13 cellular contexts compared by ENCODE assay signal in the genomic region with DNA sequence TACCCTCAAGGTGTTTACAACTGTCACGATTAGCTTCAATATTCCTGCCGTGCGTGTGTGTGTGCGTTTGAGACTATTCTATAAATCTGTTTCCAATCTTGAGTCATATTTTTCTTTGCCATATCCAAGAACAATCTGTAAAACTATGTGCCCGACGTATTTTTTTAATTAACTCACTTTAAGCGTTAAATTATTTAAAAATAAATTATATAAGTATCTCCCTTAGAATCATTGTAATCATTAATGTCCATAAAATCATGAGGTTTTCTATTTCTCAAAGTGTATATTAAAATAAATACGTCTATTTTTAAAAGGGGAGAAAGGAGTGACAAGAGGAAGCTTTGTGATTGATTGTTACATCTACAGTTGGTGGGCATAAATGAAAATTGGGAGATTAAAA. TPM values are rescaled to one million over a fixed set of nuclear protein-coding genes. Genes with fewer than 3 reads are reported as not detected.
A peak's percentile ranks its signal among the peaks of the same experiment; 100 is the strongest.
DNase-seq lines count a peak whose midpoint lies in the region; ATAC-seq and TF ChIP-seq lines count a peak whose summit lies in the region.
"Had no signal": no experiment of that assay in that cellular context is flagged by ENCODE, and none has a peak within 500 bp of the region (broad histone marks: within the 10 kb centered on the region; RNA-seq: fewer than 3 reads in every experiment).

No MANE protein-coding gene starts in this region.

- H3K4me3 ChIP-seq in adrenal gland, result no peak overlapping the region
- H3K4me3 ChIP-seq in esophagus squamous epithelium, result peak overlapping the region in 1 of 4 donors; percentile 83
- peak overlapping the region; percentile 80 for H3K4me3 ChIP-seq in psoas muscle
- no peak overlapping the region for H3K4me3 ChIP-seq in upper lobe of left lung
- no peak overlapping the region for H3K4me3 ChIP-seq in Karpas-422 (ENCODE audit: low read length)

- DNase-seq in adrenal gland, result no peak
- no peak for DNase-seq in esophagus squamous epithelium (lab: John Stamatoyannopoulos, UW)
- DNase-seq in psoas muscle, result no peak
- DNase-seq in upper lobe of left lung, result no peak
- DNase-seq in Karpas-422, result no peak
- no peak for DNase-seq in islet precursor cell
- DNase-seq: activated CD4-positive, CD25-positive, alpha-beta regulatory T cell treated with anti-CD3 and anti-CD28 coated beads, Interleukin-2, amount 50 U/mL, for 72 hours; activated effector memory CD4-positive, alpha-beta T cell treated with Interleukin-2 at 50 U/mL for 16 hours; hypothalamus; left colon; naive B cell; NCI-H2029 had no signal

- TF ChIP-seq POLR2A in adrenal gland (IDR thresholded peaks at IDR 0.05) (no peak), esophagus squamous epithelium (IDR thresholded peaks at IDR 0.05) (no peak), upper lobe of left lung (IDR thresholded peaks at IDR 0.05) (no peak)

- no peak overlapping the region for H3K9ac ChIP-seq in Karpas-422 (ENCODE audit: low read length)

- TF ChIP-seq EP300 in upper lobe of left lung (IDR thresholded peaks at IDR 0.05), result no peak

- intact Hi-C loops in adrenal gland (cut with DNase I) (no loop called here), esophagus squamous epithelium (cut with DNase I) (no loop called here), psoas muscle (cut with DNase I) (no loop called here)

- ATAC-seq in psoas muscle, result no peak
- ATAC-seq in upper lobe of left lung (ENCODE audit: low FRiP score in 2 of 2), result no peak
- no peak for ATAC-seq in HG03457 (IDR thresholded peaks at IDR 0.05; ENCODE audit: unreplicated experiment)
- ATAC-seq: left colon had no signal

- H3K27ac ChIP-seq in adrenal gland (peak overlapping the region in 4 of 5 donors; percentile 7 to 71 (median 40)), esophagus squamous epithelium (peak overlapping the region; percentile 50 to 95 (median 93)), psoas muscle (peak overlapping the region; percentile 77), upper lobe of left lung (peak overlapping the region in 3 of 4 donors; percentile 21 to 94 (median 40)), Karpas-422 (ENCODE audit: low read length) (no peak overlapping the region)

- H3K9me2 ChIP-seq in Karpas-422 (replicated peaks; ENCODE audit: insufficient read depth, low read length), result no peaks in the 10 kb centered on the region

- no peak for TF ChIP-seq CTCF in adrenal gland (IDR thresholded peaks at IDR 0.05)
- no peak for TF ChIP-seq CTCF in esophagus squamous epithelium (IDR thresholded peaks at IDR 0.05)
- no peak for TF ChIP-seq CTCF in psoas muscle (IDR thresholded peaks at IDR 0.05)
- TF ChIP-seq CTCF in upper lobe of left lung (IDR thresholded peaks at IDR 0.05), result no peak

- no peak overlapping the region for H3K4me2 ChIP-seq in Karpas-422 (ENCODE audit: low read depth, low read length, poor library complexity, severe bottlenecking)

- H3K27me3 ChIP-seq in adrenal gland (no peaks in the 10 kb centered on the region), esophagus squamous epithelium (no peaks in the 10 kb centered on the region), psoas muscle (ENCODE audit: insufficient read depth in 3 of 3, low read length in 2 of 3) (no peaks in the 10 kb centered on the region), upper lobe of left lung (no peaks in the 10 kb centered on the region), Karpas-422 (ENCODE audit: low read length) (no peaks in the 10 kb centered on the region)

- 85 to 87% (median 86%) methylated on average over 8 of the region's 8 CpGs for WGBS in adrenal gland, 4 donors
- WGBS in esophagus squamous epithelium, 2 donors, result 39 to 49% methylated on average over 8 of the region's 8 CpGs
- WGBS in psoas muscle, 3 donors, result 85 to 88% (median 88%) methylated on average over 8 of the region's 8 CpGs
- WGBS in upper lobe of left lung, 2 donors, result 89% methylated on average over 8 of the region's 8 CpGs

- no peaks in the 10 kb centered on the region for H4K20me1 ChIP-seq in Karpas-422 (ENCODE audit: insufficient read depth, low read depth, low read length)

- no peaks in the 10 kb centered on the region for H3K9me3 ChIP-seq in adrenal gland (replicated peaks in 1 of 3)
- no peaks in the 10 kb centered on the region for H3K9me3 ChIP-seq in esophagus squamous epithelium
- H3K9me3 ChIP-seq in psoas muscle, result no peaks in the 10 kb centered on the region
- no peaks in the 10 kb centered on the region for H3K9me3 ChIP-seq in upper lobe of left lung
- no peaks in the 10 kb centered on the region for H3K9me3 ChIP-seq in Karpas-422 (ENCODE audit: low read length)

- no peak overlapping the region for H2AFZ ChIP-seq in Karpas-422 (ENCODE audit: low read length)

- H3K4me1 ChIP-seq in adrenal gland (replicated peaks in 1 of 2), result peaks cover 29 to 43% of the 10 kb centered on the region in 2 donors
- H3K4me1 ChIP-seq in esophagus squamous epithelium, result peaks cover 4 to 74% (median 49%) of the 10 kb centered on the region in 3 donors
- H3K4me1 ChIP-seq in psoas muscle, result peaks cover 36% of the 10 kb centered on the region
- H3K4me1 ChIP-seq in upper lobe of left lung, result peaks cover 14 to 55% (median 22%) of the 10 kb centered on the region in 4 donors
- peaks cover 20% of the 10 kb centered on the region for H3K4me1 ChIP-seq in Karpas-422 (ENCODE audit: low read length)

- peaks cover 34% of the 10 kb centered on the region for H3K79me2 ChIP-seq in Karpas-422 (ENCODE audit: low read length)

- H3K36me3 ChIP-seq in adrenal gland (replicated peaks in 1 of 2) (no peaks in the 10 kb centered on the region), esophagus squamous epithelium (no peaks in the 10 kb centered on the region), psoas muscle (ENCODE audit: insufficient read depth in 1 of 2, low read depth in 1 of 2) (no peaks in the 10 kb centered on the region), upper lobe of left lung (no peaks in the 10 kb centered on the region), Karpas-422 (ENCODE audit: insufficient read depth, low read length) (peaks cover 6% of the 10 kb centered on the region; the same call in 1 of the 2 replicates)

RNA-seq across cellular contexts. Expression of a gene that starts 2.9 kb away (rescaled TPM):
- total RNA-seq in adrenal gland (10 to 100 TPM; 11.5 to 28.3 (median 19.0) TPM), esophagus squamous epithelium (10 to 100 TPM; 11.4 to 28.6 (median 16.0) TPM), psoas muscle (10 to 100 TPM in 2 of 4 donors, 1 to 10 TPM in 2; 6.3 to 16.5 (median 12.1) TPM), upper lobe of left lung (10 to 100 TPM in 5 of 6 donors, 1 to 10 TPM in 1; 9.7 to 57.6 (median 11.4) TPM)
- polyA plus RNA-seq in adrenal gland (10 to 100 TPM; 23.7 to 53.7 (median 29.4) TPM), psoas muscle (10 to 100 TPM in 1 of 3 donors, 1 to 10 TPM in 2; 8.1 to 11.9 (median 8.1) TPM)
- total RNA-seq in Karpas-422 (2014; rRNA removed; shearing (Covaris generic); ENCODE audit: low replicate concordance), result 6.0 and 16.9 TPM in 2 replicates
